ENCODE assay signal across 8 cellular contexts in the genomic region with DNA sequence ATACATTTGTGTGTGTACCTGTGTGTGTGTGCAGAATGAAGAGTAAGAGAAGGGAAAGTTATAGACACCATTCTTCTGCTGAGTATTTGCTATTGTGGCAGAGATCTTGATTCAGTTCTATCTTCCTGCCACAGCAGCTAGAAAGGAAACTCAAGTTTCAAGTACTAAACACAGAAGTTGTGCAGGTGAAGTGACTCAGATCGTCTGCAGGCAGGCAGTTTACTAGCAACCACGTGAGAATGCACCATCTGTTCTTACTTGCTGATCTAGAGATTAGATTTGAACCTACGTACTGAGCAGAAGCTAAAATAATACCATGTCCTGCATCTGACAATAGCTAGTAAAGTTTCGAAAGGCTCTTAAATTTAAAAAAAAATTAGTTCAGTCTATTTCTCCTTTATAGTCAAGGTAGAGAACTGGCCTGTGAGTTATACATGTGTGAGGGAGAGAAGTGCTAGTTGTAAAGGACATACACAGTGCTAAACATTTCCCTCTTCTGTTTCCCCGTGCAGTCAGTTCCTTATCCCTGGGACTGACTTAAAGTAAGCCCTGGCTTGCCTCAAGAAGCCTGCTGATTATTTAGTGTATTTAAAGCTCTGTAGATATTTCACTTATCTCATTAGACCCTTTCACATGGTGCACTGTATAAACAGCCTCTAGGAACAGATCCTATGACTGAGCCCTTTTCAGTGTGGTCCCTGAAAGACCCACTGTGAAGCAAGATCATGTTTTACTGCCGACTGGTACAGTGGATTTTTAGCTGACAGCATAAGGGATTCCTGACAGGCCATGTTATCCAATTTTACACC. TPM values are rescaled to one million over a fixed set of nuclear protein-coding genes. Genes with fewer than 3 reads are reported as not detected.
DNase-seq lines count a peak whose midpoint lies in the region; ATAC-seq and TF ChIP-seq lines count a peak whose summit lies in the region.

No MANE protein-coding gene starts in this region.

- peaks cover 5% of the 10 kb centered on the region; the same call in 1 of the 2 replicates for H3K4me1 ChIP-seq in H9 (ENCODE audit: insufficient read depth, low read length)
- no peaks in the 10 kb centered on the region for H3K4me1 ChIP-seq in uterus

- peak; percentile 58 for ATAC-seq in GM18517 (IDR thresholded peaks at IDR 0.05; ENCODE audit: unreplicated experiment)
- peak; percentile 75 for ATAC-seq in HG03159 (IDR thresholded peaks at IDR 0.05; ENCODE audit: unreplicated experiment)

- H2AFZ ChIP-seq in H9 (ENCODE audit: low read length): no peak overlapping the region

- no peak overlapping the region for H2BK15ac ChIP-seq in H9 (ENCODE audit: low read depth, low read length)

- no peak overlapping the region for H2BK5ac ChIP-seq in H9 (ENCODE audit: insufficient read length, low read length)

- H4K91ac ChIP-seq in H9 (ENCODE audit: insufficient read length, low read depth, low read length): no peak overlapping the region

- H4K20me1 ChIP-seq in H9 (ENCODE audit: control insufficient read depth, insufficient read depth, insufficient read length): no peaks in the 10 kb centered on the region

- H3K9me3 ChIP-seq in H9 (ENCODE audit: control insufficient read depth, low read depth, low read length) (no peaks in the 10 kb centered on the region), uterus (no peaks in the 10 kb centered on the region)

- no peak overlapping the region for H2BK120ac ChIP-seq in H9 (ENCODE audit: low read depth, low read length, poor library complexity, severe bottlenecking)

- H3K9ac ChIP-seq in H9 (ENCODE audit: extremely low read depth, insufficient read length, low read length): no peak overlapping the region

- H3K27me3 Mint-ChIP-seq in T-helper 2 cell treated with Interferon-gamma antibody and Interleukin-4, amounts not matched to agents 5 μg/mL and 100 μg/mL, for 36 hours (ENCODE audit: low read depth): peaks cover 28% of the 10 kb centered on the region
- no peaks in the 10 kb centered on the region for H3K27me3 Mint-ChIP-seq in H9 (ENCODE audit: low read depth)

- H3K4me3 ChIP-seq in kidney epithelial cell (ENCODE audit: low read depth, low read length) (no peak overlapping the region), uterus (no peak overlapping the region)

- no peak overlapping the region for H3K4me2 ChIP-seq in H9 (ENCODE audit: insufficient read depth, insufficient read length, low read length)

- no peak overlapping the region for H3K14ac ChIP-seq in H9 (ENCODE audit: insufficient read depth, low read length)

- WGBS in H9 (ENCODE audit: extremely low coverage, insufficient read length, low lambda C conversion rate): no CpG with 5 or more reads among the region's 6 CpGs

- H3K4me1 Mint-ChIP-seq in T-helper 2 cell treated with Interferon-gamma antibody and Interleukin-4, amounts not matched to agents 5 μg/mL and 100 μg/mL, for 36 hours (ENCODE audit: low read depth): peaks cover 15% of the 10 kb centered on the region
- H3K4me1 Mint-ChIP-seq in H9: peaks cover 38 to 45% of the 10 kb centered on the region in 2 experiments

- H4K8ac ChIP-seq in H9 (replicated peaks; ENCODE audit: insufficient read length, low read depth, low read length): no peak overlapping the region

- no peak overlapping the region for H3K18ac ChIP-seq in H9 (ENCODE audit: insufficient read length, low read depth, low read length)

- no peak overlapping the region for H3K23ac ChIP-seq in H9 (ENCODE audit: insufficient read length, low read depth, low read length)

- H3K36me3 Mint-ChIP-seq in T-helper 2 cell treated with Interferon-gamma antibody and Interleukin-4, amounts not matched to agents 5 μg/mL and 100 μg/mL, for 36 hours (ENCODE audit: low read depth): no peaks in the 10 kb centered on the region
- no peaks in the 10 kb centered on the region for H3K36me3 Mint-ChIP-seq in H9 (ENCODE audit: insufficient read depth in 1 of 3, low read depth in 3 of 3)

- H3T11ph ChIP-seq in H9 (ENCODE audit: low read length): no peak overlapping the region

- no peak overlapping the region for H4K5ac ChIP-seq in H9 (ENCODE audit: insufficient read length, low read depth, low read length)

- TF ChIP-seq CTCF in 22Rv1 (IDR thresholded peaks at IDR 0.05) (no peak), kidney epithelial cell (IDR thresholded peaks at IDR 0.05; ENCODE audit: insufficient read depth, low read length, poor library complexity, severe bottlenecking) (no peak), H9 (conservative IDR thresholded peaks at IDR 0.05) (no peak), uterus (IDR thresholded peaks at IDR 0.05) (no peak)

- H3K27ac ChIP-seq in 22Rv1 (peak overlapping the region; percentile 42), H9 (ENCODE audit: insufficient read length, low read depth, low read length) (no peak overlapping the region), uterus (no peak overlapping the region)

- intact Hi-C loops in uterus (cut with DNase I; ENCODE audit: low total_unique reads): no loop called here

- no peak overlapping the region for H3K4me3 Mint-ChIP-seq in T-helper 2 cell treated with Interferon-gamma antibody and Interleukin-4, amounts not matched to agents 5 μg/mL and 100 μg/mL, for 36 hours
- H3K4me3 Mint-ChIP-seq in H9: no peak overlapping the region

- no peak overlapping the region for H3K56ac ChIP-seq in H9 (ENCODE audit: insufficient read length, low read depth, low read length)

- H2AK5ac ChIP-seq in H9 (ENCODE audit: insufficient read length, low read length): no peak overlapping the region

- no peak for TF ChIP-seq POLR2A in uterus (IDR thresholded peaks at IDR 0.05)

- H3K27ac Mint-ChIP-seq in T-helper 2 cell treated with Interferon-gamma antibody and Interleukin-4, amounts not matched to agents 5 μg/mL and 100 μg/mL, for 36 hours: peak overlapping the region; percentile 29
- H3K27ac Mint-ChIP-seq in H9: peak overlapping the region in 1 of 3 experiments; percentile 62; a peak in 1 of 7 replicates

- no peaks in the 10 kb centered on the region for H3K79me1 ChIP-seq in H9 (ENCODE audit: insufficient read depth, low read depth, low read length, poor library complexity, severe bottlenecking)

- no peaks in the 10 kb centered on the region for H3K23me2 ChIP-seq in H9 (ENCODE audit: insufficient read length, low read depth, low read length, poor library complexity, severe bottlenecking)

- H3K36me3 ChIP-seq in kidney epithelial cell (ENCODE audit: control insufficient read depth, insufficient read depth, low read length) (no peaks in the 10 kb centered on the region), uterus (no peaks in the 10 kb centered on the region)

- no peak overlapping the region for H3K4ac ChIP-seq in H9 (ENCODE audit: low read depth, low read length)

- no peaks in the 10 kb centered on the region for H3K9me3 Mint-ChIP-seq in T-helper 2 cell treated with Interferon-gamma antibody and Interleukin-4, amounts not matched to agents 5 μg/mL and 100 μg/mL, for 36 hours
- H3K9me3 Mint-ChIP-seq in H9: no peaks in the 10 kb centered on the region

- H2BK12ac ChIP-seq in H9 (ENCODE audit: insufficient read length, low read depth, low read length): no peak overlapping the region

- no peaks in the 10 kb centered on the region for H3K79me2 ChIP-seq in H9 (ENCODE audit: insufficient read depth, low read length)

- peak; percentile 57 for DNase-seq in T-helper 2 cell treated with Interferon-gamma antibody and Interleukin-4, amounts not matched to agents 5 μg/mL and 100 μg/mL, for 36 hours (ENCODE audit: low spot score)
- DNase-seq in kidney epithelial cell (ENCODE audit: low read depth) (peak; percentile 50), H9 (no peak), uterus (no peak), NCI-H69 (lab: John Stamatoyannopoulos, UW) (no peak)

- H3K27me3 ChIP-seq in kidney epithelial cell (ENCODE audit: control insufficient read depth, insufficient read depth, low read length) (no peaks in the 10 kb centered on the region), H9 (ENCODE audit: insufficient read depth, low read length) (no peaks in the 10 kb centered on the region), uterus (no peaks in the 10 kb centered on the region)

- H2BK20ac ChIP-seq in H9 (ENCODE audit: low read depth, low read length, poor library complexity, severe bottlenecking): no peak overlapping the region

RNA-seq across cellular contexts. Expression of a gene that starts 45.0 kb away (rescaled TPM):
- total RNA-seq in kidney epithelial cell (0.46 TPM in 1 of 2 replicates, not detected in the other), H9 (2021) (not detected in 2 replicates), uterus (1 to 10 TPM in 2 of 4 donors, under 1 TPM in 2; under 0.01 to 3.2 (median 1.3) TPM)

Comparison
In these comparisons a context has a peak if more than half of its experiments do, and no peak if none do; other contexts are left out.
1. DNase-seq: peak in T-helper 2 cell treated with Interferon-gamma antibody and Interleukin-4, amounts not matched to agents 5 μg/mL and 100 μg/mL, for 36 hours (single experiment) and kidney epithelial cell (single experiment); none in H9 (single experiment), uterus (0 of 2) and NCI-H69 (single experiment).